Comparison of ENCODE assay signal across 2 cellular contexts in the genomic region with DNA sequence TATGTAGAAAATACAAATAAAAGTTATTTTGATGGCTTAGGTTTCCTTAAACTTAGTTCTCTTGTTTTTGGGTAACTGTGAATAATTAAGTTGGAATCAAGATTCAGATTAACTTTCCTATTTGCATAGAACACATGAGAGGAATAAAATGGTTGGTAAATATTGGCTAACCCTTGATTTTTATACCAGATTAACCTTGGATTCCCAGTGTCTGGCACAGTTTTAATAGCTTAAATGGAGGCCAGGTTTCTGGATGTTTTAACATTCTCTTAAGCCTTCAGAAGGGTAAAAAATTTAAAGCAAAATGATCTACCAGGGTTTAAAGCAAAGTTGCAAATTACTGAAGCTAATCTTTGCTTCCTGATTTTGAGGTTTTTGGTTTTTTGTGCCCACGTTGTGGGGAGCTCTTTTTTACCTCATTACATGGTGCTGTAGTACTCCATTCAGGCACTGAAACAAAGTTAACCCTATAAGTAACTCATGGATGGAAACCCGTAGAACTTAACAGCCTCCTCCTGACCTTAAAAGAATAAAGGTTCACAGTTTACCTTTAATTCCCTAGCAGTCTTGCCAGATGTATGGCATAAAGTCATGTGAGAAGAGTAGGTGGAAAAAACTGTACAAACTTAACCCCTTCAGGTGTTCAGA.
TF ChIP-seq lines count a peak whose summit lies in the region.

No MANE protein-coding gene starts in this region.

TF ChIP-seq in HCT116, 20 proteins besides CTCF, POLR2A, EP300 and RAD21:
- TF ChIP-seq SIN3A (IDR thresholded peaks at IDR 0.05; ENCODE audit: low read depth) (0 out of 2 replicates have a peak, but pooled peaks have one; percentile 1), EZH2phosphoT487 (IDR thresholded peaks at IDR 0.05; ENCODE audit: borderline replicate concordance) (no peak)

TF ChIP-seq in GM12878, 131 proteins besides CTCF, POLR2A, EP300 and RAD21:
- TF ChIP-seq RUNX3 (IDR thresholded peaks at IDR 0.05; ENCODE audit: low read length), result peak; percentile 40; the same call in 1 of the 2 replicates
- TF ChIP-seq HDAC2 (IDR thresholded peaks at IDR 0.05), result no peak
